ENCODE assay signal across 7 cellular contexts in genomic region chr12:122031342-122032216, GRCh38. TPM values are rescaled to one million over a fixed set of nuclear protein-coding genes. Genes with fewer than 3 reads are reported as not detected.
A peak's percentile ranks its signal among the peaks of the same experiment; 100 is the strongest.
DNase-seq lines count a peak whose midpoint lies in the region; ATAC-seq and TF ChIP-seq lines count a peak whose summit lies in the region.

No MANE protein-coding gene starts in this region.

- no peak overlapping the region for H2AFZ ChIP-seq in PC-9

- no TSS peak for BruUV-seq in PC-9 (replicated peaks; lab: Mats Ljungman, UMichigan)

- H3K36me3 ChIP-seq in PC-9 (ENCODE audit: low read depth) (no peaks in the 10 kb centered on the region), heart right ventricle (peaks cover 0 to 19% (median 9%) of the 10 kb centered on the region in 9 donors)

- 0 out of 2 replicates have a peak, but pooled peaks cover 6% of the 10 kb centered on the region for H3K79me2 ChIP-seq in PC-9 (ENCODE audit: low read depth)

- no peak overlapping the region for H3K27ac ChIP-seq in PC-9
- no peak overlapping the region for H3K27ac ChIP-seq in heart right ventricle

- no peak overlapping the region for H3K4me3 ChIP-seq in PC-9
- H3K4me3 ChIP-seq in heart right ventricle: no peak overlapping the region

- H3K27me3 ChIP-seq in PC-9 (ENCODE audit: insufficient read depth, low read depth) (no peaks in the 10 kb centered on the region), heart right ventricle (no peaks in the 10 kb centered on the region)

- intact Hi-C loops in PC-9 (cut with micrococcal nuclease; ENCODE audit: unreplicated experiment) (loop anchor here (10.0 kb wide), 1 partner anchor 107 kb away; no protein-coding TSS in a partner anchor), heart right ventricle (cut with DNase I) (loop anchor here in 2 of 10 donors (5.0 to 10.0 kb wide), 2 partner anchors 77 to 1536 kb away; no protein-coding TSS in a partner anchor)

- TF ChIP-seq CTCF in GM12874 (IDR thresholded peaks at IDR 0.05; ENCODE audit: insufficient read depth, low read depth, low read length) (peak; percentile 83), PC-9 (conservative IDR thresholded peaks at IDR 0.05) (peak; percentile 77), heart right ventricle (IDR thresholded peaks at IDR 0.05) (peak; percentile 47 to 83 (median 66))

- ATAC-seq in heart right ventricle: peak in 7 of 8 donors; percentile 16 to 41 (median 34)
- ATAC-seq in HG02623 (IDR thresholded peaks at IDR 0.05; ENCODE audit: unreplicated experiment): no peak

- H3K4me2 ChIP-seq in PC-9: no peak overlapping the region

- 69 to 70% methylated on average over 21 of the region's 21 CpGs for WGBS in heart right ventricle, 2 donors

- H3K4me1 ChIP-seq in PC-9 (replicated peaks; ENCODE audit: insufficient read depth) (peaks cover 20% of the 10 kb centered on the region), heart right ventricle (peaks cover 0 to 33% (median 20%) of the 10 kb centered on the region in 9 donors)

- H4K20me1 ChIP-seq in PC-9 (ENCODE audit: insufficient read depth): no peaks in the 10 kb centered on the region

- peaks cover 11% of the 10 kb centered on the region; the same call in 1 of the 2 replicates for H3F3A ChIP-seq in PC-9 (ENCODE audit: insufficient read depth, low read depth)

- H3K9me3 ChIP-seq in PC-9 (ENCODE audit: insufficient read depth, low read depth): no peaks in the 10 kb centered on the region
- H3K9me3 ChIP-seq in heart right ventricle: no peaks in the 10 kb centered on the region

- peak in 1 of 2 experiments; percentile 37 for DNase-seq in PC-9
- peak; percentile 82 for DNase-seq in activated effector memory CD4-positive, alpha-beta T cell treated with anti-CD3 and anti-CD28 coated beads, Interleukin-2, amount 50 U/mL, for 16 hours
- DNase-seq in heart right ventricle: peak in 1 of 2 donors; percentile 59
- DNase-seq in stimulated activated CD4-positive, alpha-beta T cell treated with anti-CD3 and anti-CD28 coated beads, Interleukin-12 subunit alpha, Interleukin-12 subunit beta, amount 100 ng/mL, for 4 hours: peak; percentile 64
- no peak for DNase-seq in NCI-H2029 treated with DMSO at 0.1 percent for 48 hours (lab: John Stamatoyannopoulos, UW)

- CTCF ChIA-PET in PC-9 (lab: Charles Lee): interaction anchor here (0.5 kb wide), 1 partner anchor 558 kb away, joined by 4 read pairs; no protein-coding TSS in a partner anchor

- H3K9me2 ChIP-seq in PC-9 (ENCODE audit: insufficient read depth): no peaks in the 10 kb centered on the region

- POLR2A ChIA-PET in PC-9 (lab: Charles Lee; ENCODE audit: unreplicated experiment): interaction anchor here (0.5 kb wide), 1 partner anchor 370 kb away, joined by 3 read pairs; no protein-coding TSS in a partner anchor

RNA-seq across cellular contexts. Expression of gene BCL7A, which starts 9.9 kb away (rescaled TPM):
- 6.3 and 6.6 TPM in 2 replicates for total RNA-seq in PC-9 (2021)
- total RNA-seq in heart right ventricle: 10 to 100 TPM; 13.2 to 25.7 (median 16.2) TPM
- polyA plus RNA-seq in heart right ventricle: 1 to 10 TPM; 3.4 to 4.9 TPM

RNA-seq across cellular contexts. Expression of gene MLXIP, which starts 47.0 kb away (rescaled TPM):
- total RNA-seq in PC-9 (2021) (62.1 and 83.3 TPM in 2 replicates), heart right ventricle (10 to 100 TPM; 17.3 to 37.9 (median 20.9) TPM)
- 10 to 100 TPM; 11.5 to 26.6 TPM for polyA plus RNA-seq in heart right ventricle
